ENCODE assay signal across 12 cellular contexts in genomic region chr12:38775457-38775856, GRCh38.
DNase-seq lines count a peak whose midpoint lies in the region; ATAC-seq and TF ChIP-seq lines count a peak whose summit lies in the region.
"Had no signal": no experiment of that assay in that cellular context is flagged by ENCODE, and none has a peak within 500 bp of the region (broad histone marks: within the 10 kb centered on the region; RNA-seq: fewer than 3 reads in every experiment).

No MANE protein-coding gene starts in this region.

- no peak overlapping the region for H3K27ac Mint-ChIP-seq in T-helper 2 cell treated with Interferon-gamma antibody and Interleukin-4, amounts not matched to agents 5 μg/mL and 100 μg/mL, for 36 hours
- H3K27ac Mint-ChIP-seq in glutamatergic neuron (ENCODE audit: unreplicated experiment): no peak overlapping the region
- H3K27ac Mint-ChIP-seq: activated B cell treated with CpG ODN at 0.5 μM for 24 hours; naive thymus-derived CD4-positive, alpha-beta T cell had no signal

- DNase-seq in GM06990 (ENCODE audit: extremely low read depth, insufficient read length): peak; percentile 49
- DNase-seq in HCEC 1CT: peak; percentile 1
- DNase-seq in ovary: no peak
- DNase-seq in T-helper 2 cell treated with Interferon-gamma antibody and Interleukin-4, amounts not matched to agents 5 μg/mL and 100 μg/mL, for 36 hours (ENCODE audit: low spot score): no peak
- DNase-seq in glutamatergic neuron: no peak
- no peak for DNase-seq in activated CD4-positive, alpha-beta T cell treated with anti-CD3 and anti-CD28 coated beads, Interleukin-2, amount 50 U/mL, for 4 hours
- DNase-seq: activated B cell treated with CpG ODN at 0.5 μM for 24 hours; naive thymus-derived CD4-positive, alpha-beta T cell; NCI-H1436 treated with DMSO at 0.1 percent for 48 hours had no signal

- TF ChIP-seq POLR2A in ovary (IDR thresholded peaks at IDR 0.05): no peak

- no peaks in the 10 kb centered on the region for H3K36me3 Mint-ChIP-seq in T-helper 2 cell treated with Interferon-gamma antibody and Interleukin-4, amounts not matched to agents 5 μg/mL and 100 μg/mL, for 36 hours (ENCODE audit: low read depth)
- H3K36me3 Mint-ChIP-seq in glutamatergic neuron (ENCODE audit: unreplicated experiment): no peaks in the 10 kb centered on the region

- H3K36me3 ChIP-seq in GM06990 (ENCODE audit: control insufficient read depth, insufficient read depth, low read length) (no peaks in the 10 kb centered on the region), ovary (no peaks in the 10 kb centered on the region)

- TF ChIP-seq CTCF in GM06990 (IDR thresholded peaks at IDR 0.05; ENCODE audit: insufficient read depth, low read length, poor library complexity, severe bottlenecking) (no peak), ovary (IDR thresholded peaks at IDR 0.05) (no peak), glutamatergic neuron (IDR thresholded peaks at IDR 0.05; ENCODE audit: partially characterized antibody, unreplicated experiment) (no peak)

- no peak overlapping the region for H3K4me3 Mint-ChIP-seq in T-helper 2 cell treated with Interferon-gamma antibody and Interleukin-4, amounts not matched to agents 5 μg/mL and 100 μg/mL, for 36 hours
- H3K4me3 Mint-ChIP-seq in glutamatergic neuron (ENCODE audit: unreplicated experiment): no peak overlapping the region
- H3K4me3 Mint-ChIP-seq: activated B cell treated with CpG ODN at 0.5 μM for 24 hours; naive thymus-derived CD4-positive, alpha-beta T cell had no signal

- intact Hi-C loops in ovary (cut with DNase I): no loop called here

- no peak overlapping the region for H3K27ac ChIP-seq in ovary

- no peaks in the 10 kb centered on the region for H3K9me3 Mint-ChIP-seq in T-helper 2 cell treated with Interferon-gamma antibody and Interleukin-4, amounts not matched to agents 5 μg/mL and 100 μg/mL, for 36 hours
- no peaks in the 10 kb centered on the region for H3K9me3 Mint-ChIP-seq in glutamatergic neuron (ENCODE audit: unreplicated experiment)

- TF ChIP-seq EP300 in ovary (IDR thresholded peaks at IDR 0.05): no peak

- H3K4me3 ChIP-seq in GM06990 (replicated peaks; ENCODE audit: low read depth, low read length): no peak overlapping the region; the same call in 1 of the 2 replicates
- no peak overlapping the region for H3K4me3 ChIP-seq in ovary

- H3K9me3 ChIP-seq in ovary: no peaks in the 10 kb centered on the region

- H3K27me3 ChIP-seq in GM06990 (replicated peaks; ENCODE audit: control insufficient read depth, insufficient read depth, low read length): no peaks in the 10 kb centered on the region
- no peaks in the 10 kb centered on the region for H3K27me3 ChIP-seq in ovary

- peaks cover 12% of the 10 kb centered on the region for H3K4me1 Mint-ChIP-seq in T-helper 2 cell treated with Interferon-gamma antibody and Interleukin-4, amounts not matched to agents 5 μg/mL and 100 μg/mL, for 36 hours (ENCODE audit: low read depth)
- H3K4me1 Mint-ChIP-seq in glutamatergic neuron (ENCODE audit: low read depth, unreplicated experiment): no peaks in the 10 kb centered on the region

- no peaks in the 10 kb centered on the region for H3K4me1 ChIP-seq in ovary (ENCODE audit: insufficient read depth)

- H3K27me3 Mint-ChIP-seq in T-helper 2 cell treated with Interferon-gamma antibody and Interleukin-4, amounts not matched to agents 5 μg/mL and 100 μg/mL, for 36 hours (ENCODE audit: low read depth): no peaks in the 10 kb centered on the region
- H3K27me3 Mint-ChIP-seq in glutamatergic neuron (ENCODE audit: unreplicated experiment): no peaks in the 10 kb centered on the region
- H3K27me3 Mint-ChIP-seq: activated B cell treated with CpG ODN at 0.5 μM for 24 hours; naive thymus-derived CD4-positive, alpha-beta T cell had no signal

- ATAC-seq in GM18909 (IDR thresholded peaks at IDR 0.05; ENCODE audit: poor library complexity, unreplicated experiment): peak; percentile 94
- ATAC-seq in HG03342 (IDR thresholded peaks at IDR 0.05; ENCODE audit: unreplicated experiment): peak; percentile 96
- ATAC-seq: naive thymus-derived CD4-positive, alpha-beta T cell; Panc1 had no signal

Comparison
In these comparisons a context has a peak if more than half of its experiments do, and no peak if none do; other contexts are left out.
1. DNase-seq: peak in GM06990 (single experiment) and HCEC 1CT (single experiment); none in ovary (0 of 5), T-helper 2 cell treated with Interferon-gamma antibody and Interleukin-4, amounts not matched to agents 5 μg/mL and 100 μg/mL, for 36 hours (single experiment), glutamatergic neuron (single experiment) and activated CD4-positive, alpha-beta T cell treated with anti-CD3 and anti-CD28 coated beads, Interleukin-2, amount 50 U/mL, for 4 hours (0 of 2).